ENCODE assay signal across 5 cellular contexts in genomic region chr9:123284658-123285057, GRCh38.
"Had no signal": no experiment of that assay in that cellular context is flagged by ENCODE, and none has a peak within 500 bp of the region (broad histone marks: within the 10 kb centered on the region; RNA-seq: fewer than 3 reads in every experiment).

No MANE protein-coding gene starts in this region.

- ATAC-seq: HepG2 had no signal

- DNase-seq: GM23248, H9, HCEC 1CT, KBM-7 had no signal

- H3K4me3 ChIP-seq: GM23248 had no signal
